1 cellular context compared by ENCODE assay signal in genomic region chr5:179268966-179269693, GRCh38.
TF ChIP-seq lines count a peak whose summit lies in the region.

No MANE protein-coding gene starts in this region.

TF ChIP-seq in WTC11, 78 proteins besides CTCF, POLR2A, EP300 and RAD21 (continued from another document):
- TF ChIP-seq, protein P1, sequence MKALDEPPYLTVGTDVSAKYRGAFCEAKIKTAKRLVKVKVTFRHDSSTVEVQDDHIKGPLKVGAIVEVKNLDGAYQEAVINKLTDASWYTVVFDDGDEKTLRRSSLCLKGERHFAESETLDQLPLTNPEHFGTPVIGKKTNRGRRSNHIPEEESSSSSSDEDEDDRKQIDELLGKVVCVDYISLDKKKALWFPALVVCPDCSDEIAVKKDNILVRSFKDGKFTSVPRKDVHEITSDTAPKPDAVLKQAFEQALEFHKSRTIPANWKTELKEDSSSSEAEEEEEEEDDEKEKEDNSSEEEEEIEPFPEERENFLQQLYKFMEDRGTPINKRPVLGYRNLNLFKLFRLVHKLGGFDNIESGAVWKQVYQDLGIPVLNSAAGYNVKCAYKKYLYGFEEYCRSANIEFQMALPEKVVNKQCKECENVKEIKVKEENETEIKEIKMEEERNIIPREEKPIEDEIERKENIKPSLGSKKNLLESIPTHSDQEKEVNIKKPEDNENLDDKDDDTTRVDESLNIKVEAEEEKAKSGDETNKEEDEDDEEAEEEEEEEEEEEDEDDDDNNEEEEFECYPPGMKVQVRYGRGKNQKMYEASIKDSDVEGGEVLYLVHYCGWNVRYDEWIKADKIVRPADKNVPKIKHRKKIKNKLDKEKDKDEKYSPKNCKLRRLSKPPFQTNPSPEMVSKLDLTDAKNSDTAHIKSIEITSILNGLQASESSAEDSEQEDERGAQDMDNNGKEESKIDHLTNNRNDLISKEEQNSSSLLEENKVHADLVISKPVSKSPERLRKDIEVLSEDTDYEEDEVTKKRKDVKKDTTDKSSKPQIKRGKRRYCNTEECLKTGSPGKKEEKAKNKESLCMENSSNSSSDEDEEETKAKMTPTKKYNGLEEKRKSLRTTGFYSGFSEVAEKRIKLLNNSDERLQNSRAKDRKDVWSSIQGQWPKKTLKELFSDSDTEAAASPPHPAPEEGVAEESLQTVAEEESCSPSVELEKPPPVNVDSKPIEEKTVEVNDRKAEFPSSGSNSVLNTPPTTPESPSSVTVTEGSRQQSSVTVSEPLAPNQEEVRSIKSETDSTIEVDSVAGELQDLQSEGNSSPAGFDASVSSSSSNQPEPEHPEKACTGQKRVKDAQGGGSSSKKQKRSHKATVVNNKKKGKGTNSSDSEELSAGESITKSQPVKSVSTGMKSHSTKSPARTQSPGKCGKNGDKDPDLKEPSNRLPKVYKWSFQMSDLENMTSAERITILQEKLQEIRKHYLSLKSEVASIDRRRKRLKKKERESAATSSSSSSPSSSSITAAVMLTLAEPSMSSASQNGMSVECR (CRISPR knock-in tag; IDR thresholded peaks at IDR 0.05; ENCODE audit: borderline replicate concordance): no peak
- TF ChIP-seq RELA (CRISPR knock-in tag; IDR thresholded peaks at IDR 0.05; ENCODE audit: borderline replicate concordance) (no peak), ZNF396 (CRISPR knock-in tag; IDR thresholded peaks at IDR 0.05; ENCODE audit: borderline replicate concordance) (no peak), SOX15 (CRISPR knock-in tag; IDR thresholded peaks at IDR 0.05) (no peak), MXD4 (CRISPR knock-in tag; IDR thresholded peaks at IDR 0.05; ENCODE audit: borderline replicate concordance) (no peak), GRHL2 (CRISPR knock-in tag; IDR thresholded peaks at IDR 0.05; ENCODE audit: insufficient replicate concordance, severe bottlenecking) (no peak), ZNF219 (CRISPR knock-in tag; IDR thresholded peaks at IDR 0.05; ENCODE audit: borderline replicate concordance) (no peak), FOXJ3 (CRISPR knock-in tag; IDR thresholded peaks at IDR 0.05; ENCODE audit: borderline replicate concordance) (no peak), CBFB (CRISPR knock-in tag; IDR thresholded peaks at IDR 0.05; ENCODE audit: low read depth) (no peak), E2F1 (CRISPR knock-in tag; IDR thresholded peaks at IDR 0.05) (no peak), SMAD4 (CRISPR knock-in tag; IDR thresholded peaks at IDR 0.05) (no peak), MYBL2 (CRISPR knock-in tag; IDR thresholded peaks at IDR 0.05) (no peak), NR2C2 (CRISPR knock-in tag; IDR thresholded peaks at IDR 0.05) (no peak)
TF ChIP-seq in WTC11: peak in this region for 0.
